Comparison of ENCODE assay signal across 11 cellular contexts in the genomic region with DNA sequence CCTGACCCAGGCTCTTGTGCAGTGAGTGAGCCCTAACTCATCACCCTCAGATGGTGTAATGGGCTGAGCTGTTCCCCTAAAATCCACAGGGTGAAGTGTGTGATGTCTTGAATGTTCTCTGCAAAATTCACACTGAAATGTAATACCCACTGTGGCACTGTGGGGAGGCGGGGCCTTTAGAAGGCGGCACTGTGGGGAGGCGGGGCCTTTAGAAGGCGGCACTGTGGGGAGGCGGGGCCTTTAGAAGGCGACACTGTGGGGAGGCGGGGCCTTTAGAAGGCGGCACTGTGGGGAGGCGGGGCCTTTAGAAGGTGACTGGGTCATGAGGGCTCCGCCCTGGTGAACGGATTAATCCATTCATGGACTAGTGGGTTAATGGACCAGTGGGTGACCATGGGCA. TPM values are rescaled to one million over a fixed set of nuclear protein-coding genes. Genes with fewer than 3 reads are reported as not detected.
DNase-seq lines count a peak whose midpoint lies in the region; ATAC-seq and TF ChIP-seq lines count a peak whose summit lies in the region.
"Had no signal": no experiment of that assay in that cellular context is flagged by ENCODE, and none has a peak within 500 bp of the region (broad histone marks: within the 10 kb centered on the region; RNA-seq: fewer than 3 reads in every experiment).

No MANE protein-coding gene starts in this region.

- H3K27me3 ChIP-seq in SJCRH30 (no peaks in the 10 kb centered on the region), osteoblast (ENCODE audit: insufficient read depth, low read length) (no peaks in the 10 kb centered on the region), uterus (no peaks in the 10 kb centered on the region)

- no peaks in the 10 kb centered on the region for H3K79me2 ChIP-seq in osteoblast (ENCODE audit: insufficient read depth, low read length)

- DNase-seq in A172 (ENCODE audit: low spot score): peak; percentile 30
- peak; percentile 42 for DNase-seq in ELR (ENCODE audit: low read depth)
- DNase-seq in SJCRH30: peak; percentile 54 to 59
- no peak for DNase-seq in osteoblast (ENCODE audit: insufficient read length, low spot score, missing footprints)
- no peak for DNase-seq in COLO668 (lab: John Stamatoyannopoulos, UW; ENCODE audit: unreplicated experiment)
- DNase-seq in uterus: no peak
- DNase-seq: NCI-H1092 treated with DMSO at 0.1 percent for 48 hours, right cardiac atrium had no signal

- H3K9me3 ChIP-seq in SJCRH30 (replicated peaks): no peaks in the 10 kb centered on the region
- no peaks in the 10 kb centered on the region for H3K9me3 ChIP-seq in osteoblast (ENCODE audit: low read depth, low read length)
- no peaks in the 10 kb centered on the region for H3K9me3 ChIP-seq in uterus
- H3K9me3 ChIP-seq: Caco-2 had no signal

- TF ChIP-seq CTCF in osteoblast (IDR thresholded peaks at IDR 0.05; ENCODE audit: extremely low read depth, low read depth, low read length): no peak
- no peak for TF ChIP-seq CTCF in uterus (IDR thresholded peaks at IDR 0.05)

- no peak overlapping the region for H3K4me3 ChIP-seq in SJCRH30
- H3K4me3 ChIP-seq in osteoblast (ENCODE audit: insufficient read depth, low read length): no peak overlapping the region
- no peak overlapping the region for H3K4me3 ChIP-seq in uterus

- H3K36me3 ChIP-seq in SJCRH30: peaks cover 15% of the 10 kb centered on the region; the same call in 1 of the 2 replicates
- H3K36me3 ChIP-seq in osteoblast (ENCODE audit: insufficient read depth, low read length): peaks cover 7% of the 10 kb centered on the region
- no peaks in the 10 kb centered on the region for H3K36me3 ChIP-seq in uterus

- H4K20me1 ChIP-seq in osteoblast (ENCODE audit: insufficient read depth, low read length): peaks cover 3% of the 10 kb centered on the region

- no peak overlapping the region for H3K4me2 ChIP-seq in osteoblast (ENCODE audit: insufficient read depth, low read length)

- peak; percentile 11 for ATAC-seq in esophagus mucosa
- no peak for ATAC-seq in GM18502 (IDR thresholded peaks at IDR 0.05; ENCODE audit: poor library complexity, unreplicated experiment)
- ATAC-seq: right cardiac atrium had no signal

- no peak for TF ChIP-seq POLR2A in uterus (IDR thresholded peaks at IDR 0.05)

- H2AFZ ChIP-seq in osteoblast (ENCODE audit: low read length): no peak overlapping the region

- H3K4me1 ChIP-seq in SJCRH30: peaks cover 18% of the 10 kb centered on the region
- no peaks in the 10 kb centered on the region for H3K4me1 ChIP-seq in osteoblast (ENCODE audit: insufficient read depth, low read length)
- no peaks in the 10 kb centered on the region for H3K4me1 ChIP-seq in uterus
- H3K4me1 ChIP-seq: Caco-2 had no signal

- intact Hi-C loops in uterus (cut with DNase I; ENCODE audit: low total_unique reads): no loop called here

- H3K27ac ChIP-seq in SJCRH30 (no peak overlapping the region), osteoblast (ENCODE audit: low read depth, low read length) (no peak overlapping the region), uterus (no peak overlapping the region)

RNA-seq across cellular contexts. Expression of a gene that starts 33.0 kb away (rescaled TPM):
- total RNA-seq in A172 (2014; rRNA removed; shearing (Covaris generic)): 54.5 and 66.7 TPM in 2 replicates
- 51.4 and 56.7 TPM in 2 replicates for total RNA-seq in SJCRH30 (2014; rRNA removed; shearing (Covaris generic))
- total RNA-seq in esophagus mucosa (56.6 TPM), osteoblast (43.9 and 48.9 TPM in 2 replicates), uterus (10 to 100 TPM; 20.3 to 57.9 (median 48.4) TPM)

RNA-seq across cellular contexts. Expression of a gene that starts 34.9 kb away (rescaled TPM):
- 195 and 210 TPM in 2 replicates for total RNA-seq in A172 (2014; rRNA removed; shearing (Covaris generic))
- total RNA-seq in SJCRH30 (2014; rRNA removed; shearing (Covaris generic)): 26.0 and 26.9 TPM in 2 replicates
- total RNA-seq in esophagus mucosa: 8.4 TPM
- 168 and 186 TPM in 2 replicates for total RNA-seq in osteoblast
- 100 to 1,000 TPM in 2 of 4 donors, 10 to 100 TPM in 2; 68.4 to 119 (median 105) TPM for total RNA-seq in uterus

RNA-seq across cellular contexts. Expression of a gene that starts 35.2 kb away (rescaled TPM):
- total RNA-seq in A172 (2014; rRNA removed; shearing (Covaris generic)): 132 and 157 TPM in 2 replicates
- total RNA-seq in SJCRH30 (2014; rRNA removed; shearing (Covaris generic)): 292 and 344 TPM in 2 replicates
- total RNA-seq in esophagus mucosa: 177 TPM
- 47.4 and 60.8 TPM in 2 replicates for total RNA-seq in osteoblast
- 10 to 100 TPM; 10.5 to 81.5 (median 42.8) TPM for total RNA-seq in uterus

RNA-seq across cellular contexts. Expression of a gene that starts 44.8 kb away (rescaled TPM):
- 892 and 998 TPM in 2 replicates for total RNA-seq in A172 (2014; rRNA removed; shearing (Covaris generic))
- 122 and 133 TPM in 2 replicates for total RNA-seq in SJCRH30 (2014; rRNA removed; shearing (Covaris generic))
- total RNA-seq in esophagus mucosa (109 TPM), osteoblast (366 and 416 TPM in 2 replicates), uterus (100 to 1,000 TPM in 3 of 4 donors, 10 to 100 TPM in 1; 76.8 to 382 (median 259) TPM)

RNA-seq across cellular contexts. Expression of a gene that starts 48.1 kb away (rescaled TPM):
- 27.8 and 29.4 TPM in 2 replicates for total RNA-seq in A172 (2014; rRNA removed; shearing (Covaris generic))
- 40.6 and 42.6 TPM in 2 replicates for total RNA-seq in SJCRH30 (2014; rRNA removed; shearing (Covaris generic))
- total RNA-seq in esophagus mucosa: 34.9 TPM
- total RNA-seq in osteoblast: 48.0 and 50.7 TPM in 2 replicates
- total RNA-seq in uterus: 100 to 1,000 TPM in 1 of 4 donors, 10 to 100 TPM in 3; 25.6 to 120 (median 40.4) TPM

Comparison
In these comparisons a context has a peak if more than half of its experiments do, and no peak if none do; other contexts are left out.
1. DNase-seq: peak in A172 (single experiment), ELR (single experiment) and SJCRH30 (2 of 2); none in osteoblast (single experiment), COLO668 (single experiment) and uterus (0 of 2).